In genomic region chr1:197393105-197393504, GRCh38 we compare ENCODE assay signal across 20 cellular contexts.
A peak's percentile ranks its signal among the peaks of the same experiment; 100 is the strongest.
DNase-seq lines count a peak whose midpoint lies in the region; ATAC-seq and TF ChIP-seq lines count a peak whose summit lies in the region.
"Had no signal": no experiment of that assay in that cellular context is flagged by ENCODE, and none has a peak within 500 bp of the region (broad histone marks: within the 10 kb centered on the region; RNA-seq: fewer than 3 reads in every experiment).

No MANE protein-coding gene starts in this region.

- peaks cover 18 to 56% (median 46%) of the 10 kb centered on the region in 7 donors for H3K4me1 Mint-ChIP-seq in naive thymus-derived CD4-positive, alpha-beta T cell
- no peaks in the 10 kb centered on the region for H3K4me1 Mint-ChIP-seq in progenitor cell of endocrine pancreas (ENCODE audit: low read depth)
- H3K4me1 Mint-ChIP-seq: B cell had no signal

- no peak for TF ChIP-seq CTCF in choroid plexus epithelial cell (conservative IDR thresholded peaks at IDR 0.05; ENCODE audit: low read depth, low read length)
- no peak for TF ChIP-seq CTCF in coronary artery (IDR thresholded peaks at IDR 0.05)
- TF ChIP-seq CTCF in mucosa of descending colon (IDR thresholded peaks at IDR 0.05), result no peak
- no peak for TF ChIP-seq CTCF in progenitor cell of endocrine pancreas (IDR thresholded peaks at IDR 0.05; ENCODE audit: unreplicated experiment)

- H3K4me1 ChIP-seq in naive thymus-derived CD4-positive, alpha-beta T cell (ENCODE audit: control insufficient read depth in 2 of 2, insufficient read depth in 2 of 2, low read length in 2 of 2), result peaks cover 0 to 28% of the 10 kb centered on the region in 2 donors
- no peaks in the 10 kb centered on the region for H3K4me1 ChIP-seq in mucosa of descending colon (ENCODE audit: low read depth)

- peak overlapping the region in 4 of 9 donors; percentile 22 to 88 (median 52) for H3K27ac Mint-ChIP-seq in naive thymus-derived CD4-positive, alpha-beta T cell
- H3K27ac Mint-ChIP-seq in progenitor cell of endocrine pancreas, result no peak overlapping the region
- H3K27ac Mint-ChIP-seq: B cell; CD4-positive, CD25-positive, alpha-beta regulatory T cell; IgD-negative memory B cell had no signal

- no peak overlapping the region for H3K27ac ChIP-seq in naive thymus-derived CD4-positive, alpha-beta T cell (ENCODE audit: low read depth, low read length)
- H3K27ac ChIP-seq in coronary artery, result no peak overlapping the region
- H3K27ac ChIP-seq: SK-N-MC had no signal

- CTCF ChIA-PET in naive thymus-derived CD4-positive, alpha-beta T cell (lab: Charles Lee), result interaction anchor here (1.3 kb wide), 1 partner anchor 10 kb away, joined by 3 read pairs; no protein-coding TSS in a partner anchor

- H3K9me3 ChIP-seq in naive thymus-derived CD4-positive, alpha-beta T cell (ENCODE audit: control insufficient read depth in 2 of 3, low read length in 3 of 3), result no peaks in the 10 kb centered on the region
- H3K9me3 ChIP-seq in mucosa of descending colon, result no peaks in the 10 kb centered on the region

- POLR2A ChIA-PET in naive thymus-derived CD4-positive, alpha-beta T cell (lab: Charles Lee), result no interaction called here

- DNase-seq in NCI-H748 (lab: John Stamatoyannopoulos, UW; ENCODE audit: unreplicated experiment), result peak; percentile 1
- DNase-seq in NCI-H748 treated with DMSO at 0.1 percent for 48 hours (lab: John Stamatoyannopoulos, UW), result no peak
- peak; percentile 10 for DNase-seq in NAMALWA (ENCODE audit: low spot score)
- peak; percentile 7 for DNase-seq in choroid plexus epithelial cell (ENCODE audit: low read depth)
- DNase-seq in naive thymus-derived CD4-positive, alpha-beta T cell, result peak in 6 of 9 donors; percentile 15 to 42 (median 28)
- no peak for DNase-seq in coronary artery (ENCODE audit: low spot score)
- no peak for DNase-seq in mucosa of descending colon
- DNase-seq in progenitor cell of endocrine pancreas (ENCODE audit: low spot score, unreplicated experiment), result no peak
- DNase-seq: CD4-positive, CD25-positive, alpha-beta regulatory T cell; Kasumi-1; MM.1S; NCI-H1092 treated with DMSO at 0.1 percent for 48 hours; NCI-H146; NCI-H2081; NCI-H510A; NCI-H82; SHP77 had no signal

- H3K27me3 ChIP-seq in naive thymus-derived CD4-positive, alpha-beta T cell (ENCODE audit: control insufficient read depth in 2 of 2, insufficient read depth in 2 of 2, low read length in 2 of 2), result no peaks in the 10 kb centered on the region

- H3K4me3 Mint-ChIP-seq in naive thymus-derived CD4-positive, alpha-beta T cell, result no peak overlapping the region
- H3K4me3 Mint-ChIP-seq in progenitor cell of endocrine pancreas (ENCODE audit: low read depth), result no peak overlapping the region
- H3K4me3 Mint-ChIP-seq: B cell; CD4-positive, CD25-positive, alpha-beta regulatory T cell; IgD-negative memory B cell had no signal

- H3K27me3 Mint-ChIP-seq in naive thymus-derived CD4-positive, alpha-beta T cell, result peaks cover 0 to 13% (median 0%) of the 10 kb centered on the region in 5 donors
- peaks cover 2% of the 10 kb centered on the region for H3K27me3 Mint-ChIP-seq in progenitor cell of endocrine pancreas
- H3K27me3 Mint-ChIP-seq: B cell had no signal

- no peaks in the 10 kb centered on the region for H3K36me3 ChIP-seq in naive thymus-derived CD4-positive, alpha-beta T cell (ENCODE audit: control insufficient read depth in 2 of 3, insufficient read depth in 3 of 3, low read length in 3 of 3)
- no peaks in the 10 kb centered on the region for H3K36me3 ChIP-seq in mucosa of descending colon (ENCODE audit: low read depth)

- ATAC-seq in naive thymus-derived CD4-positive, alpha-beta T cell, result peak; percentile 30
- no peak for ATAC-seq in mucosa of descending colon

- H3K36me3 Mint-ChIP-seq in naive thymus-derived CD4-positive, alpha-beta T cell, result no peaks in the 10 kb centered on the region
- no peaks in the 10 kb centered on the region for H3K36me3 Mint-ChIP-seq in progenitor cell of endocrine pancreas (ENCODE audit: insufficient read depth)
- H3K36me3 Mint-ChIP-seq: CD4-positive, CD25-positive, alpha-beta regulatory T cell; IgD-negative memory B cell had no signal

- H3K9me3 Mint-ChIP-seq in naive thymus-derived CD4-positive, alpha-beta T cell, result no peaks in the 10 kb centered on the region
- H3K9me3 Mint-ChIP-seq in progenitor cell of endocrine pancreas (ENCODE audit: low read depth), result no peaks in the 10 kb centered on the region
- H3K9me3 Mint-ChIP-seq: CD4-positive, CD25-positive, alpha-beta regulatory T cell; IgD-negative memory B cell had no signal

- intact Hi-C loops in naive thymus-derived CD4-positive, alpha-beta T cell (cut with micrococcal nuclease), result loop anchor here in 1 of 2 donors (5.0 kb wide), 5 partner anchors 36 to 1074 kb away; partner anchors contain the start of gene C1orf53
- intact Hi-C loops in mucosa of descending colon (cut with DNase I, micrococcal nuclease), result no loop called here

- H3K4me3 ChIP-seq in choroid plexus epithelial cell (ENCODE audit: low read depth, low read length) (no peak overlapping the region), coronary artery (no peak overlapping the region), mucosa of descending colon (no peak overlapping the region)
- H3K4me3 ChIP-seq in naive thymus-derived CD4-positive, alpha-beta T cell (ENCODE audit: low read length), result no peak overlapping the region
- H3K4me3 ChIP-seq: SK-N-MC had no signal

Comparison
In these comparisons a context has a peak if more than half of its experiments do, and no peak if none do; other contexts are left out.
1. DNase-seq: peak in NCI-H748 (single experiment), NAMALWA (single experiment), choroid plexus epithelial cell (single experiment) and naive thymus-derived CD4-positive, alpha-beta T cell (6 of 9); none in NCI-H748 treated with DMSO at 0.1 percent for 48 hours (single experiment), coronary artery (single experiment), mucosa of descending colon (0 of 3) and progenitor cell of endocrine pancreas (single experiment).